16 cellular contexts compared by ENCODE assay signal in genomic region chr12:92412931-92413685, GRCh38.
"Had no signal": no experiment of that assay in that cellular context is flagged by ENCODE, and none has a peak within 500 bp of the region (broad histone marks: within the 10 kb centered on the region; RNA-seq: fewer than 3 reads in every experiment).

No MANE protein-coding gene starts in this region.

- ATAC-seq: activated T-cell treated with anti-CD3 and anti-CD28 coated beads, Interleukin-2, amount 50 U/mL, for 4 hours; natural killer cell treated with Interleukin-12 subunit alpha and Interleukin-12 subunit beta and Interleukin-15 and Interleukin-18, amount 100 ng/mL, for 72 hours had no signal

- H3K36me3 ChIP-seq: left ventricle myocardium inferior, ovary, prostate gland, thoracic aorta, vagina had no signal

- H3K4me1 ChIP-seq: prostate gland had no signal

- H3K9me3 ChIP-seq: left ventricle myocardium inferior, ovary, prostate gland, thoracic aorta, vagina had no signal

- H3K4me3 ChIP-seq: left ventricle myocardium inferior, ovary, prostate gland, thoracic aorta, vagina had no signal

- H3K27ac ChIP-seq: epithelial cell of prostate, ovary, prostate gland, thoracic aorta, vagina had no signal

- H3K27me3 ChIP-seq: ovary, vagina had no signal

- DNase-seq: activated CD4-positive, alpha-beta T cell treated with anti-CD3 and anti-CD28 coated beads for 1 hour; activated CD8-positive, alpha-beta memory T cell treated with anti-CD3 and anti-CD28 coated beads, Interleukin-2, amount 50 U/mL, for 48 hours; activated naive CD4-positive, alpha-beta T cell; activated T-cell treated with anti-CD3 and anti-CD28 coated beads, Interleukin-2, amount 50 U/mL, for 4 hours; cerebellar nuclear complex; kidney glomerular epithelial cell; left ventricle myocardium inferior; mammary epithelial cell; ovary; stimulated activated CD4-positive, alpha-beta T cell treated with anti-CD3 and anti-CD28 coated beads, Interleukin-4, amount 100 ng/mL, for 24 hours; stimulated activated naive CD4-positive, alpha-beta T cell treated with Interleukin-2 at 50 U/mL for 16 hours had no signal
